In genomic region chr6:57046332-57047256, GRCh38 we compare ENCODE assay signal across 8 cellular contexts. TPM values are rescaled to one million over a fixed set of nuclear protein-coding genes. Genes with fewer than 3 reads are reported as not detected.
DNase-seq lines count a peak whose midpoint lies in the region; ATAC-seq and TF ChIP-seq lines count a peak whose summit lies in the region.
"Not testable (repeated sequence)": the region's sequence is repeated elsewhere in the genome, so short reads cannot be mapped to it uniquely, and the experiment has no call there.

KIAA1586 (plus strand) TSS chr6:57046693; CDS start chr6:57046756, 63 bp downstream.

- not testable (repeated sequence) for TF ChIP-seq CTCF in chondrocyte (IDR thresholded peaks at IDR 0.05)

- peaks cover 28% of the 10 kb centered on the region for H3K4me1 Mint-ChIP-seq in chondrocyte (ENCODE audit: low read depth)

- not testable (repeated sequence) for H3K9me3 Mint-ChIP-seq in chondrocyte (ENCODE audit: low read depth)

- ATAC-seq in HG03378 (IDR thresholded peaks at IDR 0.05; ENCODE audit: unreplicated experiment), result peak; percentile 92

- H3K36me3 Mint-ChIP-seq in chondrocyte (ENCODE audit: low read depth), result not testable (repeated sequence)

- peak; percentile 95 for DNase-seq in AG20443 (ENCODE audit: low spot score)
- DNase-seq in NCI-H446 treated with DMSO at 0.1 percent for 48 hours (lab: John Stamatoyannopoulos, UW), result peak; percentile 91
- DNase-seq in activated CD4-positive, alpha-beta T cell treated with anti-CD3 and anti-CD28 coated beads for 1 hour, result peak; percentile 62
- DNase-seq in chondrocyte (ENCODE audit: low spot score), result peak; percentile 94
- peak; percentile 90 for DNase-seq in kidney tubule cell (ENCODE audit: low spot score)
- peak; percentile 42 to 80 (median 64) for DNase-seq in stimulated activated CD4-positive, alpha-beta T cell treated with anti-CD3 and anti-CD28 coated beads, Interleukin-1b, Interleukin-23, amount 100 ng/mL, for 24 hours (ENCODE audit: low read depth in 4 of 4, low spot score in 1 of 4)

- peak within 1 kb of the TSS; percentile 93 for H3K27ac Mint-ChIP-seq in chondrocyte (ENCODE audit: unreplicated experiment)

- H3K27me3 Mint-ChIP-seq in chondrocyte (ENCODE audit: low read depth), result peaks cover 15% of the 10 kb centered on the region

- TF ChIP-seq POLR2A in GM19099 (IDR thresholded peaks at IDR 0.05; ENCODE audit: extremely low read depth, insufficient read length, low read depth), result peak; percentile 68

- peak within 1 kb of the TSS; percentile 95 for H3K4me3 Mint-ChIP-seq in chondrocyte (ENCODE audit: unreplicated experiment)

RNA-seq across cellular contexts. Expression of gene KIAA1586, which starts in this region (rescaled TPM):
- 12.6 to 18.6 TPM (median 13.4 TPM) in 3 replicates for total RNA-seq in chondrocyte

Comparison
In these comparisons a context has a peak if more than half of its experiments do, and no peak if none do; other contexts are left out.
1. Peak in every context shown above with its lines: DNase-seq and ATAC-seq.